ENCODE assay signal across 10 cellular contexts in the genomic region with DNA sequence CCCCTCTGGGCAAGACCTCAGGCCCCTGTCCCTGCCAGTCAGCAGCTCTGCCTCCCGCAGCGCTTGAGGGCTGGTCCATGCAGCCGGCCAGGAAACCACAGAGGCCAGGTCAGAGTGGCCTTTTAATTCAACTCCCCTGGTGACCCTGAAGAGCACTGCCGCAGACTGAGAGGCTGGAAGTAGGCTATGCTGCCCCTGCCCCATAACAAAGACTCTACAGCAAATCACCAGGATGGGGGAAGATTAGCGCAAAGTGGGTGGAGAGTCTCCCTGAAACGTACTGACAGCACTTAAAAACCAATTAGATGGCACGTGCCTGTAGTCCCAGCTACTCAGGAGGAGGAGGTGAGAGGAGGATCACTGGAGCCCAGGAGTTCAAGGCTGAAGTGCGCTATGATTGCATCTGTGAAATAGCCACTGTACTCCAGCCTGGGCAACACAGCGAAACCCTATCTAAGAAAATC.
DNase-seq lines count a peak whose midpoint lies in the region; ATAC-seq and TF ChIP-seq lines count a peak whose summit lies in the region.
"Had no signal": no experiment of that assay in that cellular context is flagged by ENCODE, and none has a peak within 500 bp of the region (broad histone marks: within the 10 kb centered on the region; RNA-seq: fewer than 3 reads in every experiment).

No MANE protein-coding gene starts in this region.

- no peak overlapping the region for H4K91ac ChIP-seq in IMR-90 (ENCODE audit: insufficient read depth, low read depth, low read length)

- no peaks in the 10 kb centered on the region for H3K27me3 ChIP-seq in CD4-positive, CD25-positive, alpha-beta regulatory T cell (ENCODE audit: control insufficient read depth, insufficient read depth, low read length)
- peaks cover 41% of the 10 kb centered on the region for H3K27me3 ChIP-seq in IMR-90 (ENCODE audit: control insufficient read depth, insufficient read depth, low read length)

- no peak overlapping the region for H3K18ac ChIP-seq in IMR-90 (ENCODE audit: low read depth, low read length)

- no peak overlapping the region for H3K4me2 ChIP-seq in IMR-90 (ENCODE audit: low read depth, low read length)

- H3K36me3 ChIP-seq in CD4-positive, CD25-positive, alpha-beta regulatory T cell (ENCODE audit: control insufficient read depth, insufficient read depth, low read length) = peaks cover 3% of the 10 kb centered on the region
- no peaks in the 10 kb centered on the region for H3K36me3 ChIP-seq in IMR-90 (ENCODE audit: control insufficient read depth, insufficient read depth, low read length)

- TF ChIP-seq RAD21 in IMR-90 (IDR thresholded peaks at IDR 0.05; ENCODE audit: low read length) = no peak

- peak overlapping the region in 2 of 3 donors; percentile 15 to 75 for H3K27ac Mint-ChIP-seq in CD4-positive, CD25-positive, alpha-beta regulatory T cell
- H3K27ac Mint-ChIP-seq in naive thymus-derived CD8-positive, alpha-beta T cell = peak overlapping the region in 7 of 10 donors; percentile 1 to 85 (median 53)

- no peak overlapping the region for H2AK9ac ChIP-seq in IMR-90 (replicated peaks; ENCODE audit: low read depth, low read length, poor library complexity)

- 0 out of 2 replicates have a peak overlapping the region, but pooled peaks have one; percentile 13 for H2AK5ac ChIP-seq in IMR-90 (ENCODE audit: low read depth, low read length)

- no peak overlapping the region for H2BK20ac ChIP-seq in IMR-90 (ENCODE audit: low read depth, low read length)

- H3K4me3 ChIP-seq in CD4-positive, CD25-positive, alpha-beta regulatory T cell (ENCODE audit: low read depth, low read length) = no peak overlapping the region
- H3K4me3 ChIP-seq in IMR-90 (ENCODE audit: insufficient read depth, low read depth, low read length) = no peak overlapping the region

- H4K20me1 ChIP-seq in IMR-90 (ENCODE audit: insufficient read depth, low read length) = peaks cover 44% of the 10 kb centered on the region

- H3K56ac ChIP-seq in IMR-90 (ENCODE audit: extremely low read depth, insufficient read depth, low read length) = no peak overlapping the region

- H3K9me3 ChIP-seq in CD4-positive, CD25-positive, alpha-beta regulatory T cell (ENCODE audit: control insufficient read depth in 2 of 2, low read length in 2 of 2) = no peaks in the 10 kb centered on the region
- H3K9me3 ChIP-seq in IMR-90 (ENCODE audit: control insufficient read depth, insufficient read depth, low read length) = no peaks in the 10 kb centered on the region

- no peak overlapping the region for H2BK5ac ChIP-seq in IMR-90 (ENCODE audit: low read depth, low read length, poor library complexity, severe bottlenecking)

- TF ChIP-seq POLR2A in IMR-90 (IDR thresholded peaks at IDR 0.05; ENCODE audit: low read depth, low read length) = no peak

- CTCF ChIA-PET in IMR-90 (lab: Yijun Ruan, JAX) = no interaction called here

- dilution Hi-C loops in IMR-90 (cut with HindIII; ENCODE audit: low sequenced_read_pairs, unreplicated experiment) = no loop called here

- WGBS in IMR-90 (ENCODE audit: extremely low coverage in 2 of 2, insufficient read length in 1 of 2), 2 experiments = 62% methylated on average over 2 of the region's 9 CpGs; no CpG with 5 or more reads in 1 of the 2 experiments

- H3K9me1 ChIP-seq in IMR-90 (ENCODE audit: insufficient read depth, low read length) = no peaks in the 10 kb centered on the region; the same call in 1 of the 2 replicates

- H3K23ac ChIP-seq in IMR-90 (ENCODE audit: low read depth, low read length) = no peak overlapping the region

- intact Hi-C loops in IMR-90 (cut with micrococcal nuclease) = no loop called here
- intact Hi-C loops in sciatic nerve (cut with DNase I) = no loop called here

- no peaks in the 10 kb centered on the region for H3K27me3 Mint-ChIP-seq in CD4-positive, CD25-positive, alpha-beta regulatory T cell
- H3K27me3 Mint-ChIP-seq in naive thymus-derived CD8-positive, alpha-beta T cell = no peaks in the 10 kb centered on the region

- no TSS peak for BruUV-seq in IMR-90 (replicated peaks; lab: Mats Ljungman, UMichigan)

- no peak overlapping the region for H2BK15ac ChIP-seq in IMR-90 (ENCODE audit: low read depth, low read length)

- H3K36me3 Mint-ChIP-seq in CD4-positive, CD25-positive, alpha-beta regulatory T cell = no peaks in the 10 kb centered on the region
- H3K36me3 Mint-ChIP-seq in naive thymus-derived CD8-positive, alpha-beta T cell = peaks cover 0 to 10% (median 5%) of the 10 kb centered on the region in 3 donors

- POLR2A ChIA-PET in IMR-90 (lab: Charles Lee; ENCODE audit: unreplicated experiment) = no interaction called here
- POLR2A ChIA-PET in naive thymus-derived CD8-positive, alpha-beta T cell (lab: Charles Lee) = interaction anchor here (0.7 kb wide), 1 partner anchor 60 kb away, joined by 3 read pairs; no protein-coding TSS in a partner anchor

- DNase-seq in CD4-positive, CD25-positive, alpha-beta regulatory T cell = no peak
- DNase-seq in IMR-90 (no peak), cerebellar nuclear complex (lab: John Stamatoyannopoulos, UW) (no peak), sciatic nerve (ENCODE audit: low spot score) (no peak)
- no peak for DNase-seq in naive thymus-derived CD8-positive, alpha-beta T cell
- DNase-seq: left colon, T1000 had no signal

- no peaks in the 10 kb centered on the region for H3K79me1 ChIP-seq in IMR-90 (ENCODE audit: low read depth in 1 of 2, low read length in 2 of 2)

- H3K14ac ChIP-seq in IMR-90 (replicated peaks; ENCODE audit: low read depth, low read length) = no peak overlapping the region

- no peak for ATAC-seq in CD4-positive, CD25-positive, alpha-beta regulatory T cell (ENCODE audit: low read depth in 2 of 2)
- ATAC-seq in IMR-90 (ENCODE audit: low read depth) (no peak), sciatic nerve (no peak), GM18868 (IDR thresholded peaks at IDR 0.05; ENCODE audit: unreplicated experiment) (no peak), HG03039 (IDR thresholded peaks at IDR 0.05; ENCODE audit: unreplicated experiment) (no peak)
- no peak for ATAC-seq in naive thymus-derived CD8-positive, alpha-beta T cell

- H3K27ac ChIP-seq in CD4-positive, CD25-positive, alpha-beta regulatory T cell (ENCODE audit: insufficient read depth, low read length, poor library complexity, severe bottlenecking) = no peak overlapping the region
- H3K27ac ChIP-seq in IMR-90 (ENCODE audit: insufficient read depth, low read length) = no peak overlapping the region
- peak overlapping the region; percentile 15 for H3K27ac ChIP-seq in cingulate gyrus (ENCODE audit: low read depth, low read length)

- TF ChIP-seq CTCF in IMR-90 (conservative IDR thresholded peaks at IDR 0.05; ENCODE audit: low read depth, low read length) = no peak

- H2BK120ac ChIP-seq in IMR-90 (ENCODE audit: low read depth, low read length) = no peak overlapping the region

- H3K4me3 Mint-ChIP-seq in CD4-positive, CD25-positive, alpha-beta regulatory T cell = no peak overlapping the region
- peak overlapping the region in 1 of 10 donors; percentile 14 for H3K4me3 Mint-ChIP-seq in naive thymus-derived CD8-positive, alpha-beta T cell

- H3K9ac ChIP-seq in IMR-90 (ENCODE audit: low read depth, low read length) = no peak overlapping the region

- in situ Hi-C loops in IMR-90 (cut with MboI; ENCODE audit: low sequenced_read_pairs) = no loop called here

- H2AFZ ChIP-seq in IMR-90 (replicated peaks; ENCODE audit: low read length, poor library complexity) = no peak overlapping the region

- no peaks in the 10 kb centered on the region for H3K9me3 Mint-ChIP-seq in CD4-positive, CD25-positive, alpha-beta regulatory T cell
- H3K9me3 Mint-ChIP-seq in naive thymus-derived CD8-positive, alpha-beta T cell = no peaks in the 10 kb centered on the region

- peaks cover 7% of the 10 kb centered on the region for H3K4me1 ChIP-seq in CD4-positive, CD25-positive, alpha-beta regulatory T cell (ENCODE audit: control insufficient read depth, insufficient read depth, low read length, poor library complexity, severe bottlenecking)
- peaks cover 13% of the 10 kb centered on the region for H3K4me1 ChIP-seq in IMR-90 (ENCODE audit: control insufficient read depth, insufficient read depth, low read length)

- no peak overlapping the region for H3K4ac ChIP-seq in IMR-90 (ENCODE audit: low read depth, low read length)

- H3K4me1 Mint-ChIP-seq in CD4-positive, CD25-positive, alpha-beta regulatory T cell = peaks cover 0 to 47% (median 23%) of the 10 kb centered on the region in 4 donors
- peaks cover 44 to 76% (median 69%) of the 10 kb centered on the region in 4 donors for H3K4me1 Mint-ChIP-seq in naive thymus-derived CD8-positive, alpha-beta T cell

- H4K8ac ChIP-seq in IMR-90 (ENCODE audit: low read depth in 2 of 2, low read length in 2 of 2) = no peak overlapping the region

- H4K5ac ChIP-seq in IMR-90 (ENCODE audit: low read depth, low read length) = no peak overlapping the region

TF ChIP-seq in IMR-90, 13 proteins besides CTCF, POLR2A, EP300 and RAD21 (continues in another document):
- no peak for TF ChIP-seq RCOR1 (IDR thresholded peaks at IDR 0.05; ENCODE audit: insufficient replicate concordance, low read length)
- TF ChIP-seq, protein P1, sequence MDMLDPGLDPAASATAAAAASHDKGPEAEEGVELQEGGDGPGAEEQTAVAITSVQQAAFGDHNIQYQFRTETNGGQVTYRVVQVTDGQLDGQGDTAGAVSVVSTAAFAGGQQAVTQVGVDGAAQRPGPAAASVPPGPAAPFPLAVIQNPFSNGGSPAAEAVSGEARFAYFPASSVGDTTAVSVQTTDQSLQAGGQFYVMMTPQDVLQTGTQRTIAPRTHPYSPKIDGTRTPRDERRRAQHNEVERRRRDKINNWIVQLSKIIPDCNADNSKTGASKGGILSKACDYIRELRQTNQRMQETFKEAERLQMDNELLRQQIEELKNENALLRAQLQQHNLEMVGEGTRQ (IDR thresholded peaks at IDR 0.05; ENCODE audit: low read depth, low read length) = no peak
- no peak for TF ChIP-seq CHD1 (IDR thresholded peaks at IDR 0.05; ENCODE audit: low read depth, low read length)
- no peak for TF ChIP-seq ELK1 (IDR thresholded peaks at IDR 0.05; ENCODE audit: borderline replicate concordance, low read depth, low read length)
- no peak for TF ChIP-seq MAZ (IDR thresholded peaks at IDR 0.05; ENCODE audit: borderline replicate concordance, low read depth, low read length)
- no peak for TF ChIP-seq BHLHE40 (IDR thresholded peaks at IDR 0.05; ENCODE audit: low read depth, low read length)
- no peak for TF ChIP-seq CEBPB (IDR thresholded peaks at IDR 0.05; ENCODE audit: low read depth, low read length)
- no peak for TF ChIP-seq SMC3 (IDR thresholded peaks at IDR 0.05; ENCODE audit: low read depth, low read length)
- no peak for TF ChIP-seq RFX5 (IDR thresholded peaks at IDR 0.05; ENCODE audit: low read depth, low read length)
